Comparison of ENCODE assay signal across 8 cellular contexts in the genomic region with DNA sequence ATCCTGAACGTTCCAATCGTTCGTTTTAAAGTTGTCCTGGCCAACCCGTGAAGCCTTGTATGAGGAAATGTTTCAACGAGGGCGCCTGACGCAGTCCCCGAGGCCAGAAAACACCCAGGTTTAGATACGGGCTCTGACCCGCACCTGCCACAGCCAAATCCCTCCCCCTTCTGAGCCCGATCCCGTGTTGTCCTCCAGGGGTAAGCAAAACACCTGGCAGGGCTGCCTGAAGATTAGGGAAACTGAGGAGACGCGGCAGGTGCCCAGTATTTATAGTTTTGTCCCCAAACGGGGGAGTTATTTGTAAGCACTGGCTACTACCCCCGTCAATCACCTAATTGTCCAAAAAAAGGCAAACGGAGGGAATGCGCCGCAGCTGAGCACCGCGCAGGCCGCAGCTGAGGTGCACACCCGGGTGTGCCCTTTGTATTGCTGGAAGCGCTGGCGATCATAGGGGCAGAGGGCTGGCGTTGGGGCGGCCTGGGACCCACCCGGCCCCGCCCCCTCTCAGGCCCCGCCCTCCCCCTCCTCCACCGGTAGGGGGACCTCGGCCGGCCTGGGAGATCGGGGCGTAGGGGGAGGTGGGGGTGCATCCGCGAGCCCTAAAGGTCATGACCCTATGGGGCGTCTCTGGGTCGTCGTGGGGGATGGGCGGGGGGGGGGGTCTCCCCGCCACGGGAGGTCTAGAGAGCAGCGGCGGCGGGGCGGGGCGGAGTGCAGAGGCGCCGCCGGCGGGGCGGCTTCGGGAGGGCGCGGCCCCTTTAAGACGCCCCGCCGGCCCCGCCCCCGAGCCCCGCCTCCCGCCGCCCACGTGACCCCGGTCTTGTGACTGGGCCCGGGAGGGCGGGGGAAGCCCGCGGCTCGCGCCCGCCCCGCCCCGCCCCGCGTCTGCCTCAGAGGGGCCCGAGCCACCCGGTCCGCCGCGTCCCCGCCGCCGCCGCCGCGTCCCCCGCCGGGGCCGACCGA. TPM values are rescaled to one million over a fixed set of nuclear protein-coding genes. Genes with fewer than 3 reads are reported as not detected.
DNase-seq lines count a peak whose midpoint lies in the region; ATAC-seq, FAIRE-seq and TF ChIP-seq lines count a peak whose summit lies in the region.

A gene with protein sequence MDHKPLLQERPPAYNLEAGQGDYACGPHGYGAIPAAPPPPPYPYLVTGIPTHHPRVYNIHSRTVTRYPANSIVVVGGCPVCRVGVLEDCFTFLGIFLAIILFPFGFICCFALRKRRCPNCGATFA (plus strand): TSS at position 896 of the 966 bp plus-strand sequence. CDS start 110 bp downstream, outside the sequence.

- DNase-seq in ACHN (peak; percentile 96), NCI-H345 (lab: John Stamatoyannopoulos, UW) (peak; percentile 92), cerebellar cortex (ENCODE audit: low spot score) (peak; percentile 87), kidney (peak; percentile 98)
- DNase-seq in stimulated activated CD4-positive, alpha-beta T cell treated with anti-CD3 and anti-CD28 coated beads, Interleukin-15, amount 100 ng/mL, for 24 hours, result peak; percentile 91

- H3K36me3 ChIP-seq in kidney (ENCODE audit: control insufficient read depth in 1 of 2, insufficient read depth in 2 of 2, low read length in 2 of 2), result no peaks in the 10 kb centered on the region

- peak within 1 kb of the TSS; percentile 93 for H3K27ac ChIP-seq in kidney (ENCODE audit: low read depth in 2 of 2, low read length in 2 of 2)

- no peak for TF ChIP-seq CTCF in kidney (IDR thresholded peaks at IDR 0.05; ENCODE audit: borderline replicate concordance, extremely low read depth, insufficient read depth)

- ATAC-seq in GM18868 (IDR thresholded peaks at IDR 0.05; ENCODE audit: unreplicated experiment) (peak; percentile 77), HG03103 (IDR thresholded peaks at IDR 0.05; ENCODE audit: low read depth, unreplicated experiment) (peak; percentile 75)
- peak; percentile 82 to 84 for ATAC-seq in activated CD4-positive, CD25-positive, alpha-beta regulatory T cell treated with anti-CD3 and anti-CD28 coated beads, Interleukin-2, amount 50 U/mL, for 24 hours

- in situ Hi-C loops in ACHN (cut with HindIII; ENCODE audit: low pct_ligation_motif_present, low pct_unique_long_range_greater_than_20kb, low sequenced_read_pairs), result loop anchor here (25.0 kb wide), 1 partner anchor 106 kb away; no protein-coding TSS in a partner anchor

- intact Hi-C loops in kidney (cut with DNase I), result no loop called here

- no peak for FAIRE-seq in kidney (lab: Jason Lieb, UNC)

- H3K9ac ChIP-seq in kidney (ENCODE audit: low read length in 2 of 2), result peak within 1 kb of the TSS; percentile 99

- no peaks in the 10 kb centered on the region for H3K9me3 ChIP-seq in kidney (ENCODE audit: control insufficient read depth in 1 of 2, low read length in 2 of 2)

- peak within 1 kb of the TSS; percentile 87 to 94 for H3K4me3 ChIP-seq in kidney (ENCODE audit: low read length in 2 of 2)

- H3K4me1 ChIP-seq in kidney (ENCODE audit: control insufficient read depth in 1 of 2, insufficient read depth in 1 of 2, low read depth in 1 of 2, low read length in 2 of 2), result peaks cover 18 to 31% of the 10 kb centered on the region in 2 donors

RNA-seq across cellular contexts. Expression of the gene that starts here (rescaled TPM):
- total RNA-seq in kidney, result 192 TPM
- polyA plus RNA-seq in kidney (ENCODE audit: insufficient read depth, low read depth, low replicate concordance), result 240 TPM

Comparison
In these comparisons a context has a peak if more than half of its experiments do, and no peak if none do; other contexts are left out.
1. Peak in every context shown above with its lines: DNase-seq, ATAC-seq, H3K4me3 ChIP-seq and H3K27ac ChIP-seq.